18 cellular contexts compared by ENCODE assay signal in genomic region chr10:68083953-68084352, GRCh38. TPM values are rescaled to one million over a fixed set of nuclear protein-coding genes. Genes with fewer than 3 reads are reported as not detected.
"Had no signal": no experiment of that assay in that cellular context is flagged by ENCODE, and none has a peak within 500 bp of the region (broad histone marks: within the 10 kb centered on the region; RNA-seq: fewer than 3 reads in every experiment).

No MANE protein-coding gene starts in this region.

- H3K36me3 Mint-ChIP-seq: activated naive CD4-positive, alpha-beta T cell treated with anti-CD3 and anti-CD28 coated beads, Interleukin-2, amount 50 U/mL, for 24 hours; naive B cell had no signal

- H3K9me3 ChIP-seq: left lung, neutrophil, testis had no signal

- DNase-seq: activated B cell treated with CpG ODN at 0.5 μM for 24 hours; activated CD4-positive, alpha-beta T cell treated with anti-CD3 and anti-CD28 coated beads, Interleukin-2, amount 10 ng/mL, durations not matched to agents 24 days and 14 days; activated effector memory CD4-positive, alpha-beta T cell treated with Interleukin-2 at 50 U/mL for 16 hours; amygdala; brain microvascular endothelial cell; glutamatergic neuron; left lung; naive B cell; stimulated activated CD4-positive, alpha-beta T cell treated with anti-CD3 and anti-CD28 coated beads, Interleukin-15, amount 100 ng/mL, for 24 hours; stimulated activated CD4-positive, alpha-beta T cell treated with anti-CD3 and anti-CD28 coated beads, Interleukin-4, amount 100 ng/mL, for 24 hours; testis had no signal

- ATAC-seq: esophagus mucosa, left lung had no signal

- H3K4me3 Mint-ChIP-seq: activated B cell treated with CpG ODN at 0.5 μM for 24 hours; activated CD4-positive, alpha-beta T cell treated with anti-CD3 and anti-CD28 coated beads, Interleukin-2, amount 10 ng/mL, durations not matched to agents 24 days and 14 days; activated naive CD4-positive, alpha-beta T cell treated with anti-CD3 and anti-CD28 coated beads, Interleukin-2, amount 50 U/mL, for 24 hours; naive B cell; stimulated activated naive CD8-positive, alpha-beta T cell treated with anti-CD3 and anti-CD28 coated beads, Interleukin-15, Interleukin-2, amounts not matched to agents 100 ng/mL and 50 ng/mL, for 24 hours had no signal

- H3K4me1 ChIP-seq: left lung had no signal

- H3K27me3 Mint-ChIP-seq: activated B cell treated with CpG ODN at 0.5 μM for 24 hours; activated naive CD4-positive, alpha-beta T cell treated with anti-CD3 and anti-CD28 coated beads, Interleukin-2, amount 50 U/mL, for 24 hours had no signal

- H3K4me1 Mint-ChIP-seq: activated B cell treated with CpG ODN at 0.5 μM for 24 hours, naive B cell had no signal

- H3K4me3 ChIP-seq: left lung, testis had no signal

- H3K27ac ChIP-seq: brain microvascular endothelial cell, left lung, neutrophil, testis had no signal

- H3K27me3 ChIP-seq: brain microvascular endothelial cell, left lung, neutrophil, testis had no signal

- H3K27ac Mint-ChIP-seq: activated B cell treated with CpG ODN at 0.5 μM for 24 hours; activated CD4-positive, alpha-beta T cell treated with anti-CD3 and anti-CD28 coated beads, Interleukin-2, amount 10 ng/mL, durations not matched to agents 24 days and 14 days; activated naive CD4-positive, alpha-beta T cell treated with anti-CD3 and anti-CD28 coated beads, Interleukin-2, amount 50 U/mL, for 24 hours; naive B cell; progenitor cell of endocrine pancreas; stimulated activated naive CD8-positive, alpha-beta T cell treated with anti-CD3 and anti-CD28 coated beads, Interleukin-15, Interleukin-2, amounts not matched to agents 100 ng/mL and 50 ng/mL, for 24 hours had no signal

- H3K36me3 ChIP-seq: brain microvascular endothelial cell, left lung, neutrophil had no signal

- H3K9me3 Mint-ChIP-seq: activated B cell treated with CpG ODN at 0.5 μM for 24 hours; activated CD4-positive, alpha-beta T cell treated with anti-CD3 and anti-CD28 coated beads, Interleukin-2, amount 10 ng/mL, durations not matched to agents 24 days and 14 days; activated naive CD4-positive, alpha-beta T cell treated with anti-CD3 and anti-CD28 coated beads, Interleukin-2, amount 50 U/mL, for 24 hours; stimulated activated naive CD8-positive, alpha-beta T cell treated with anti-CD3 and anti-CD28 coated beads, Interleukin-15, Interleukin-2, amounts not matched to agents 100 ng/mL and 50 ng/mL, for 24 hours had no signal

RNA-seq across cellular contexts. Expression of gene MYPN, which starts 25.3 kb away (rescaled TPM):
- total RNA-seq: activated B cell treated with CpG ODN at 0.5 μM for 24 hours; activated CD4-positive, alpha-beta T cell treated with anti-CD3 and anti-CD28 coated beads, Interleukin-2, amount 10 ng/mL, durations not matched to agents 24 days and 14 days; activated CD8-positive, alpha-beta memory T cell treated with anti-CD3 and anti-CD28 coated beads for 36 hours; T-helper 1 cell treated with Interleukin-12 subunit alpha and Interleukin-12 subunit beta and Interleukin-4 antibody, amounts not matched to agents 30 ng/mL and 1 ng/mL, for 36 hours had no signal
